ENCODE assay signal across 8 cellular contexts in genomic region chr17:17751489-17751995, GRCh38.
DNase-seq lines count a peak whose midpoint lies in the region; ATAC-seq and TF ChIP-seq lines count a peak whose summit lies in the region.

No MANE protein-coding gene starts in this region.

- intact Hi-C loops in activated CD8-positive, alpha-beta T cell treated with anti-CD3 and anti-CD28 coated beads for 36 hours (cut with micrococcal nuclease) = no loop called here

- POLR2A ChIA-PET in activated CD8-positive, alpha-beta T cell treated with anti-CD3 and anti-CD28 coated beads for 36 hours (lab: Charles Lee) = interaction anchor here (0.5 to 1.2 kb wide), 6 partner anchors 17 to 102 kb away, joined by 3 to 4 read pairs (median 3); partner anchors contain the start of gene SREBF1

- peak; percentile 46 for DNase-seq in stimulated activated CD4-positive, alpha-beta T cell treated with anti-CD3 and anti-CD28 coated beads, Interleukin-15, amount 100 ng/mL, for 24 hours
- DNase-seq in stimulated activated CD4-positive, alpha-beta T cell treated with anti-CD3 and anti-CD28 coated beads, Interleukin-12 subunit alpha, Interleukin-12 subunit beta, amount 100 ng/mL, for 4 hours = no peak
- peak; percentile 57 for DNase-seq in activated CD8-positive, alpha-beta T cell treated with anti-CD3 and anti-CD28 coated beads for 36 hours
- no peak for DNase-seq in fibroblast of mammary gland (ENCODE audit: low read depth)
- DNase-seq in stimulated activated CD4-positive, alpha-beta T cell treated with anti-CD3 and anti-CD28 coated beads, Interleukin-4, amount 100 ng/mL, for 24 hours = peak; percentile 27
- no peak for DNase-seq in SKM-1 (lab: John Stamatoyannopoulos, UW; ENCODE audit: unreplicated experiment)

- peaks cover 65% of the 10 kb centered on the region for H3K4me1 Mint-ChIP-seq in activated CD8-positive, alpha-beta T cell treated with anti-CD3 and anti-CD28 coated beads for 36 hours (ENCODE audit: low read depth)

- no peak for TF ChIP-seq CTCF in activated CD8-positive, alpha-beta T cell treated with anti-CD3 and anti-CD28 coated beads for 36 hours (IDR thresholded peaks at IDR 0.05)
- no peak for TF ChIP-seq CTCF in fibroblast of mammary gland (conservative IDR thresholded peaks at IDR 0.05; ENCODE audit: control insufficient read depth, insufficient read depth, low read depth, low read length)

- CTCF ChIA-PET in activated CD8-positive, alpha-beta T cell treated with anti-CD3 and anti-CD28 coated beads for 36 hours (lab: Charles Lee) = interaction anchor here (0.6 kb wide), 1 partner anchor 71 kb away, joined by 3 read pairs; no protein-coding TSS in a partner anchor

- H3K27me3 Mint-ChIP-seq in activated CD8-positive, alpha-beta T cell treated with anti-CD3 and anti-CD28 coated beads for 36 hours = no peaks in the 10 kb centered on the region

- H3K9me3 Mint-ChIP-seq in activated CD8-positive, alpha-beta T cell treated with anti-CD3 and anti-CD28 coated beads for 36 hours = no peaks in the 10 kb centered on the region

- peak overlapping the region; percentile 45 for H3K4me3 ChIP-seq in fibroblast of mammary gland (ENCODE audit: control insufficient read depth, low read depth, low read length)

- H3K36me3 Mint-ChIP-seq in activated CD8-positive, alpha-beta T cell treated with anti-CD3 and anti-CD28 coated beads for 36 hours (ENCODE audit: low read depth) = peaks cover 3% of the 10 kb centered on the region

- H3K27ac Mint-ChIP-seq in activated CD8-positive, alpha-beta T cell treated with anti-CD3 and anti-CD28 coated beads for 36 hours = peak overlapping the region; percentile 93

- H3K4me3 Mint-ChIP-seq in activated CD8-positive, alpha-beta T cell treated with anti-CD3 and anti-CD28 coated beads for 36 hours = peak overlapping the region; percentile 65

- ATAC-seq in activated CD8-positive, alpha-beta T cell treated with anti-CD3 and anti-CD28 coated beads for 36 hours = peak; percentile 23
- no peak for ATAC-seq in HG02571 (IDR thresholded peaks at IDR 0.05; ENCODE audit: unreplicated experiment)
- no peak for ATAC-seq in GM18519 (IDR thresholded peaks at IDR 0.05; ENCODE audit: low FRiP score, unreplicated experiment)

Comparison
In these comparisons a context has a peak if more than half of its experiments do, and no peak if none do; other contexts are left out.
1. DNase-seq: peak in stimulated activated CD4-positive, alpha-beta T cell treated with anti-CD3 and anti-CD28 coated beads, Interleukin-15, amount 100 ng/mL, for 24 hours (single experiment), activated CD8-positive, alpha-beta T cell treated with anti-CD3 and anti-CD28 coated beads for 36 hours (single experiment) and stimulated activated CD4-positive, alpha-beta T cell treated with anti-CD3 and anti-CD28 coated beads, Interleukin-4, amount 100 ng/mL, for 24 hours (single experiment); none in stimulated activated CD4-positive, alpha-beta T cell treated with anti-CD3 and anti-CD28 coated beads, Interleukin-12 subunit alpha, Interleukin-12 subunit beta, amount 100 ng/mL, for 4 hours (single experiment), fibroblast of mammary gland (single experiment) and SKM-1 (single experiment).